Comparison of ENCODE assay signal across 1 cellular context in the genomic region with DNA sequence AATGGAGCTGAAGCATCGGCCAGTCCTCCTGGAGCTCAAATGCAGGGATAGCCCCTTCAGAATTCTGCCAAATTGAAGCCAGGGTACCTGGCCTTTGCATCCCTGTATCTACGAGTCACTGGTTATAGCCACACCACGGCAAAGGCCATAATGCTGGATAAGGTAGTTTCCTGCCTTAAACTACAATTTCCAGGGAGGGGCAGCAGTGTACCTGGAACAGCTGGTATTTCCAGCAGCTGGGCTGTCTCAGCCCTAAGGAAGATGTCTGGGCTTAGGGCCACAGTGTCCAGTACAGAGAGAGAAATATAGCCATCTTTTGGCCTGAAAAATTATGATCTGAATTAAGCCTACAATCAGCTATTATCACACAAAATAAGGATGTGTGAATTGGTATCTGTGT.
TF ChIP-seq lines count a peak whose summit lies in the region.

No MANE protein-coding gene starts in this region.

TF ChIP-seq in HCT116, 20 proteins besides CTCF, POLR2A, EP300 and RAD21 (continued from another document):
- TF ChIP-seq, protein P1, sequence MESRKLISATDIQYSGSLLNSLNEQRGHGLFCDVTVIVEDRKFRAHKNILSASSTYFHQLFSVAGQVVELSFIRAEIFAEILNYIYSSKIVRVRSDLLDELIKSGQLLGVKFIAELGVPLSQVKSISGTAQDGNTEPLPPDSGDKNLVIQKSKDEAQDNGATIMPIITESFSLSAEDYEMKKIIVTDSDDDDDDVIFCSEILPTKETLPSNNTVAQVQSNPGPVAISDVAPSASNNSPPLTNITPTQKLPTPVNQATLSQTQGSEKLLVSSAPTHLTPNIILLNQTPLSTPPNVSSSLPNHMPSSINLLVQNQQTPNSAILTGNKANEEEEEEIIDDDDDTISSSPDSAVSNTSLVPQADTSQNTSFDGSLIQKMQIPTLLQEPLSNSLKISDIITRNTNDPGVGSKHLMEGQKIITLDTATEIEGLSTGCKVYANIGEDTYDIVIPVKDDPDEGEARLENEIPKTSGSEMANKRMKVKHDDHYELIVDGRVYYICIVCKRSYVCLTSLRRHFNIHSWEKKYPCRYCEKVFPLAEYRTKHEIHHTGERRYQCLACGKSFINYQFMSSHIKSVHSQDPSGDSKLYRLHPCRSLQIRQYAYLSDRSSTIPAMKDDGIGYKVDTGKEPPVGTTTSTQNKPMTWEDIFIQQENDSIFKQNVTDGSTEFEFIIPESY (IDR thresholded peaks at IDR 0.05; ENCODE audit: extremely low read depth, insufficient replicate concordance, low read length): no peak
- no peak for TF ChIP-seq CBX3 (IDR thresholded peaks at IDR 0.05; ENCODE audit: low read depth)
- no peak for TF ChIP-seq ZFX (IDR thresholded peaks at IDR 0.05)
- TF ChIP-seq SIN3A (IDR thresholded peaks at IDR 0.05; ENCODE audit: low read depth): no peak
- TF ChIP-seq, protein P2, sequence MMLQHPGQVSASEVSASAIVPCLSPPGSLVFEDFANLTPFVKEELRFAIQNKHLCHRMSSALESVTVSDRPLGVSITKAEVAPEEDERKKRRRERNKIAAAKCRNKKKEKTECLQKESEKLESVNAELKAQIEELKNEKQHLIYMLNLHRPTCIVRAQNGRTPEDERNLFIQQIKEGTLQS (IDR thresholded peaks at IDR 0.05): no peak
- TF ChIP-seq ELF1 (IDR thresholded peaks at IDR 0.05; ENCODE audit: borderline replicate concordance, low read depth): no peak
- TF ChIP-seq ZNF274 (IDR thresholded peaks at IDR 0.05; ENCODE audit: low read depth, low read length): no peak
